Comparison of ENCODE assay signal across 10 cellular contexts in genomic region chr4:53854991-53855885, GRCh38.
DNase-seq lines count a peak whose midpoint lies in the region; TF ChIP-seq lines count a peak whose summit lies in the region.
"Had no signal": no experiment of that assay in that cellular context is flagged by ENCODE, and none has a peak within 500 bp of the region (broad histone marks: within the 10 kb centered on the region; RNA-seq: fewer than 3 reads in every experiment).

No MANE protein-coding gene starts in this region.

- H3K27me3 ChIP-seq in SK-N-SH (ENCODE audit: insufficient read depth) = no peaks in the 10 kb centered on the region
- H3K27me3 ChIP-seq in testis = no peaks in the 10 kb centered on the region

- H3K79me2 ChIP-seq in SK-N-SH (ENCODE audit: insufficient read depth) = no peaks in the 10 kb centered on the region

- no peaks in the 10 kb centered on the region for H4K20me1 ChIP-seq in SK-N-SH (ENCODE audit: insufficient read depth)

- no peaks in the 10 kb centered on the region for H3K9me3 Mint-ChIP-seq in glutamatergic neuron (ENCODE audit: unreplicated experiment)

- TF ChIP-seq RAD21 in SK-N-SH (IDR thresholded peaks at IDR 0.05; ENCODE audit: low read length) = 0 out of 2 replicates have a peak, but pooled peaks have one; percentile 5

- intact Hi-C loops in testis (cut with DNase I; ENCODE audit: low total_unique reads) = no loop called here

- WGBS in SK-N-SH (ENCODE audit: low lambda C conversion rate) = 35% methylated on average over 7 of the region's 7 CpGs
- WGBS in testis, 2 donors = 52 to 58% methylated on average over 7 of the region's 7 CpGs

- H3K4me3 ChIP-seq in SK-N-SH (ENCODE audit: low read depth in 2 of 2, low read length in 1 of 2) = peak overlapping the region in 1 of 2 experiments; percentile 28; a peak in 1 of 4 replicates
- no peak overlapping the region for H3K4me3 ChIP-seq in testis

- H3K36me3 ChIP-seq in SK-N-SH (replicated peaks in 1 of 2; ENCODE audit: control insufficient read depth in 1 of 2, insufficient read depth in 2 of 2, low read length in 1 of 2) (no peaks in the 10 kb centered on the region), testis (ENCODE audit: low read depth, missing control alignments) (no peaks in the 10 kb centered on the region)

- H3K36me3 Mint-ChIP-seq in glutamatergic neuron (ENCODE audit: unreplicated experiment) = no peaks in the 10 kb centered on the region

- no peak overlapping the region for H3K4me3 Mint-ChIP-seq in glutamatergic neuron (ENCODE audit: unreplicated experiment)

- H3K9me3 ChIP-seq in SK-N-SH (0 out of 2 replicates have a peak, but pooled peaks cover 4% of the 10 kb centered on the region), testis (no peaks in the 10 kb centered on the region)

- H3F3A ChIP-seq in SK-N-SH (replicated peaks; ENCODE audit: insufficient read depth) = peaks cover 10% of the 10 kb centered on the region

- DNase-seq in HCEC 1CT (peak; percentile 56), SK-N-SH (no peak), glutamatergic neuron (no peak), stromal cell of bone marrow (ENCODE audit: low read depth) (peak; percentile 52), SHP77 (lab: John Stamatoyannopoulos, UW) (no peak), glomerular visceral epithelial cell (ENCODE audit: extremely low spot score) (no peak), NCI-H2171 treated with DMSO at 0.1 percent for 48 hours (lab: John Stamatoyannopoulos, UW) (no peak), testis (no peak)
- DNase-seq: GF-D8, NCI-H1436 had no signal

- peak overlapping the region; percentile 40; the same call in 1 of the 2 replicates for H3K4me2 ChIP-seq in SK-N-SH

- POLR2A ChIA-PET in SK-N-SH (lab: Yijun Ruan, JAX) = no interaction called here

- peaks cover 4% of the 10 kb centered on the region for H3K27me3 Mint-ChIP-seq in glutamatergic neuron (ENCODE audit: unreplicated experiment)

- H3K27ac ChIP-seq in SK-N-SH (ENCODE audit: low read depth in 2 of 2, low read length in 1 of 2) (peak overlapping the region; percentile 51 to 71), testis (no peak overlapping the region)

- peak overlapping the region; percentile 28 for H3K27ac Mint-ChIP-seq in glutamatergic neuron (ENCODE audit: unreplicated experiment)

- H3K4me1 ChIP-seq in SK-N-SH (ENCODE audit: control insufficient read depth in 1 of 2, insufficient read depth in 2 of 2, low read depth in 1 of 2, low read length in 1 of 2) (peaks cover 0 to 18% of the 10 kb centered on the region in 2 experiments; a peak in 2 of 4 replicates), testis (peaks cover 5% of the 10 kb centered on the region)

- peaks cover 41% of the 10 kb centered on the region for H3K4me1 Mint-ChIP-seq in glutamatergic neuron (ENCODE audit: low read depth, unreplicated experiment)

- TF ChIP-seq CTCF in SK-N-SH (IDR thresholded peaks at IDR 0.05) (no peak), glutamatergic neuron (IDR thresholded peaks at IDR 0.05; ENCODE audit: partially characterized antibody, unreplicated experiment) (no peak), testis (IDR thresholded peaks at IDR 0.05) (no peak)

- CTCF ChIA-PET in SK-N-SH (lab: Yijun Ruan, JAX) = interaction anchor here (0.6 to 2.3 kb wide), 3 partner anchors 10 to 111 kb away, joined by 3 to 7 read pairs (median 4); no protein-coding TSS in a partner anchor

- no peak for TF ChIP-seq EP300 in SK-N-SH (IDR thresholded peaks at IDR 0.05; ENCODE audit: borderline replicate concordance in 1 of 2, low read depth in 1 of 2, low read length in 1 of 2)

- H3K9me2 ChIP-seq in SK-N-SH = no peaks in the 10 kb centered on the region

- H3K9ac ChIP-seq in SK-N-SH = no peak overlapping the region

- TF ChIP-seq POLR2A in testis (IDR thresholded peaks at IDR 0.05) = no peak

- H2AFZ ChIP-seq in SK-N-SH (ENCODE audit: low read depth) = 0 out of 2 replicates have a peak overlapping the region, but pooled peaks have one; percentile 43

TF ChIP-seq in SK-N-SH, 30 proteins besides CTCF, POLR2A, EP300 and RAD21:
- no peak for TF ChIP-seq SIN3A (IDR thresholded peaks at IDR 0.05; ENCODE audit: borderline replicate concordance, low read depth, low read length)
- no peak for TF ChIP-seq RFX5 (IDR thresholded peaks at IDR 0.05; ENCODE audit: low read length)
- no peak for TF ChIP-seq POLR2AphosphoS5 (IDR thresholded peaks at IDR 0.05; ENCODE audit: low read depth, low read length)
- no peak for TF ChIP-seq RCOR1 (IDR thresholded peaks at IDR 0.05; ENCODE audit: low read length)
- no peak for TF ChIP-seq MXI1 (IDR thresholded peaks at IDR 0.05; ENCODE audit: low read depth, low read length)
- TF ChIP-seq RXRA (IDR thresholded peaks at IDR 0.05; ENCODE audit: borderline replicate concordance, low read depth) = no peak
- no peak for TF ChIP-seq FOXM1 (IDR thresholded peaks at IDR 0.05; ENCODE audit: low read depth)
- no peak for TF ChIP-seq TAF1 (IDR thresholded peaks at IDR 0.05; ENCODE audit: borderline replicate concordance, low read depth, low read length)
- TF ChIP-seq FOXJ3 (CRISPR knock-in tag; IDR thresholded peaks at IDR 0.05) = no peak
- no peak for TF ChIP-seq CHD2 (IDR thresholded peaks at IDR 0.05; ENCODE audit: low read length, partially characterized antibody)
- no peak for TF ChIP-seq MEF2A (IDR thresholded peaks at IDR 0.05; ENCODE audit: borderline replicate concordance, low read depth)
- TF ChIP-seq FOSL2 (IDR thresholded peaks at IDR 0.05; ENCODE audit: borderline replicate concordance, low read depth) = no peak
- TF ChIP-seq NRF1 (IDR thresholded peaks at IDR 0.05; ENCODE audit: low read depth, low read length) = no peak
- no peak for TF ChIP-seq TCF12 (IDR thresholded peaks at IDR 0.05)
- TF ChIP-seq, protein P1, sequence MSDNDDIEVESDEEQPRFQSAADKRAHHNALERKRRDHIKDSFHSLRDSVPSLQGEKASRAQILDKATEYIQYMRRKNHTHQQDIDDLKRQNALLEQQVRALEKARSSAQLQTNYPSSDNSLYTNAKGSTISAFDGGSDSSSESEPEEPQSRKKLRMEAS (IDR thresholded peaks at IDR 0.05; ENCODE audit: low read depth) = no peak
- TF ChIP-seq NFIC (IDR thresholded peaks at IDR 0.05; ENCODE audit: borderline replicate concordance) = no peak

Comparison
In these comparisons a context has a peak if more than half of its experiments do, and no peak if none do; other contexts are left out.
1. DNase-seq: peak in HCEC 1CT (single experiment) and stromal cell of bone marrow (single experiment); none in SK-N-SH (single experiment), glutamatergic neuron (single experiment), SHP77 (0 of 2), glomerular visceral epithelial cell (single experiment), NCI-H2171 treated with DMSO at 0.1 percent for 48 hours (single experiment) and testis (single experiment).
2. H3K27ac ChIP-seq: peak in SK-N-SH (2 of 2); none in testis (0 of 2).